13 cellular contexts compared by ENCODE assay signal in the genomic region with DNA sequence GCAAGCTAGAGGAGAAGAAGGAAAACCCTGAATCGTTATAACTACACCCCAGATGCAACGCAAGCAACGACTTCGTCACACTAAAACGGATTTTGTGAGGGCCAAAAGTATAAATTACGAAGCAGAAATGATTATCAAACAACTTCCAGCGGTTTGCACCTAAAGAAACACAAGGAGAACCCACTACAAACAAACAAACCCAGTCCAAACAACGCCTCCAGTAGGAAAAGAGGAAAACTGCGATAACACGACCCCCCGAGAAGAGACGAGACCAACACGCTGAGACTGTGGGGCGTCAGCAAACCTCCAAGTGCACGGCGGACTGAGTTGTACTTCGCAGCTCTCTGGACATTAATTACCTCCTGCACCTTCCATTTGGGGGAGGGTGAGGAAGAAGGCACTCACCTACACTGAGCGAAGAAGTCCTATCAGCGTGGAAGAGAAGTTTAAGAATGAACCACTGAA. TPM values are rescaled to one million over a fixed set of nuclear protein-coding genes. Genes with fewer than 3 reads are reported as not detected.
DNase-seq lines count a peak whose midpoint lies in the region; ATAC-seq and TF ChIP-seq lines count a peak whose summit lies in the region.
"Had no signal": no experiment of that assay in that cellular context is flagged by ENCODE, and none has a peak within 500 bp of the region (broad histone marks: within the 10 kb centered on the region; RNA-seq: fewer than 3 reads in every experiment).

A gene (plus strand): TSS at position 51 of the 465 bp plus-strand sequence. CDS start 879 bp downstream, outside the sequence.

- H3K36me3 ChIP-seq in HUES64 (ENCODE audit: insufficient read depth, low read length), result no peaks in the 10 kb centered on the region
- H3K36me3 ChIP-seq in duodenal mucosa (ENCODE audit: control insufficient read depth in 1 of 2, insufficient read depth in 2 of 2, low read length in 2 of 2), result peaks cover 11 to 18% of the 10 kb centered on the region in 2 donors
- no peaks in the 10 kb centered on the region for H3K36me3 ChIP-seq in lung (ENCODE audit: control insufficient read depth in 2 of 2, insufficient read depth in 2 of 2, low read length in 2 of 2)
- H3K36me3 ChIP-seq in stomach smooth muscle (ENCODE audit: control insufficient read depth in 2 of 2, insufficient read depth in 2 of 2, low read length in 2 of 2), result no peaks in the 10 kb centered on the region
- H3K36me3 ChIP-seq: prostate gland had no signal

- TF ChIP-seq CTCF in lung (IDR thresholded peaks at IDR 0.05; ENCODE audit: control extremely low read depth, extremely low read depth), result no peak

- no peak for DNase-seq in lung (ENCODE audit: low spot score)
- no peak for DNase-seq in NCI-H2227 (lab: John Stamatoyannopoulos, UW; ENCODE audit: unreplicated experiment)
- no peak for DNase-seq in posterior cingulate gyrus
- no peak for DNase-seq in SIG-M5 treated with dmso at 0.1 percent for 504 hours (lab: John Stamatoyannopoulos, UW; ENCODE audit: unreplicated experiment)
- DNase-seq: activated CD8-positive, alpha-beta memory T cell treated with anti-CD3 and anti-CD28 coated beads, Interleukin-2, amount 10 ng/mL, durations not matched to agents 7 days and 5 days; anterior cingulate cortex; NCI-H526 had no signal

- H3K4me1 ChIP-seq in HUES64 (ENCODE audit: insufficient read depth, low read length) (peaks cover 40% of the 10 kb centered on the region), duodenal mucosa (ENCODE audit: control insufficient read depth in 1 of 2, insufficient read depth in 2 of 2, low read length in 2 of 2) (no peaks in the 10 kb centered on the region), lung (ENCODE audit: control insufficient read depth in 2 of 2, insufficient read depth in 2 of 2, low read length in 2 of 2) (peaks cover 0 to 2% of the 10 kb centered on the region in 2 donors), stomach smooth muscle (ENCODE audit: control insufficient read depth, insufficient read depth, low read length) (peaks cover 3% of the 10 kb centered on the region)
- H3K4me1 ChIP-seq: prostate gland had no signal

- ATAC-seq in lung (ENCODE audit: insufficient read depth, low FRiP score) (no peak), HG02642 (IDR thresholded peaks at IDR 0.05; ENCODE audit: poor library complexity, unreplicated experiment) (no peak)
- ATAC-seq: activated CD8-positive, alpha-beta memory T cell treated with anti-CD3 and anti-CD28 coated beads, Interleukin-2, amount 10 ng/mL, durations not matched to agents 7 days and 5 days had no signal

- no peak within 1 kb of the TSS for H3K9ac ChIP-seq in HUES64 (ENCODE audit: low read depth, low read length)
- H3K9ac ChIP-seq in duodenal mucosa (ENCODE audit: low read depth in 1 of 2, low read length in 2 of 2), result peak within 1 kb of the TSS; percentile 48 to 64
- H3K9ac ChIP-seq in stomach smooth muscle (ENCODE audit: low read length in 2 of 2), result peak within 1 kb of the TSS in 1 of 2 donors; percentile 58

- H3K4me3 ChIP-seq in HUES64 (ENCODE audit: low read length) (peak within 1 kb of the TSS; percentile 67), duodenal mucosa (ENCODE audit: low read depth in 1 of 2, low read length in 2 of 2) (peak within 1 kb of the TSS; percentile 65 to 70), lung (peak within 1 kb of the TSS; percentile 8), stomach smooth muscle (ENCODE audit: low read length in 2 of 2) (peak within 1 kb of the TSS; percentile 69 to 74)
- H3K4me3 ChIP-seq: prostate gland had no signal

- no peaks in the 10 kb centered on the region for H3K9me3 ChIP-seq in HUES64 (ENCODE audit: insufficient read depth, low read depth, low read length)
- H3K9me3 ChIP-seq in duodenal mucosa (ENCODE audit: control insufficient read depth in 1 of 2, low read length in 2 of 2), result peaks cover 0 to 9% of the 10 kb centered on the region in 2 donors
- peaks cover 0 to 6% of the 10 kb centered on the region in 2 donors for H3K9me3 ChIP-seq in lung (ENCODE audit: control insufficient read depth in 2 of 2, insufficient read depth in 1 of 2, low read length in 1 of 2)
- H3K9me3 ChIP-seq in stomach smooth muscle (ENCODE audit: control insufficient read depth in 2 of 2, low read length in 2 of 2), result peaks cover 0 to 4% of the 10 kb centered on the region in 2 donors
- H3K9me3 ChIP-seq: prostate gland had no signal

- intact Hi-C loops in posterior cingulate gyrus (cut with DNase I), result no loop called here

- H3K27ac ChIP-seq in HUES64 (ENCODE audit: low read depth, low read length) (no peak within 1 kb of the TSS), duodenal mucosa (ENCODE audit: low read depth, low read length) (peak within 1 kb of the TSS; percentile 76), lung (ENCODE audit: low read depth in 1 of 2, low read length in 1 of 2) (no peak within 1 kb of the TSS), stomach smooth muscle (ENCODE audit: low read length) (peak within 1 kb of the TSS; percentile 25)
- H3K27ac ChIP-seq: prostate gland had no signal

- WGBS in HUES64, result under 1% methylated on average over 17 of the region's 19 CpGs
- WGBS in lung, 2 donors, result 83 to 88% methylated on average over 19 of the region's 19 CpGs

- H3K27me3 ChIP-seq in HUES64 (ENCODE audit: insufficient read depth, low read length) (peaks cover 85% of the 10 kb centered on the region), duodenal mucosa (ENCODE audit: control insufficient read depth in 1 of 2, insufficient read depth in 2 of 2, low read length in 2 of 2) (no peaks in the 10 kb centered on the region), lung (ENCODE audit: control insufficient read depth, insufficient read depth) (no peaks in the 10 kb centered on the region), stomach smooth muscle (ENCODE audit: control insufficient read depth in 1 of 2, insufficient read depth in 2 of 2, low read length in 2 of 2) (peaks cover 0 to 8% of the 10 kb centered on the region in 2 donors)

RNA-seq across cellular contexts. Expression of the gene that starts here (rescaled TPM):
- 0.80 TPM for polyA plus RNA-seq in HUES64 (2013, experiment 1 of 2)
- polyA plus RNA-seq in HUES64 (2013, experiment 2 of 2), result 1.7 TPM
- under 1 TPM in 1 of 2 donors, not detected in 1; 0.09 TPM for total RNA-seq in lung
- under 1 TPM; 0.01 to 0.04 TPM for polyA plus RNA-seq in lung
- total RNA-seq: activated CD8-positive, alpha-beta memory T cell treated with anti-CD3 and anti-CD28 coated beads, Interleukin-2, amount 10 ng/mL, durations not matched to agents 7 days and 5 days; T-helper 1 cell treated with Interleukin-12 subunit alpha and Interleukin-12 subunit beta and Interleukin-4 antibody, amounts not matched to agents 30 ng/mL and 1 ng/mL, for 36 hours had no signal

Comparison
In these comparisons a context has a peak if more than half of its experiments do, and no peak if none do; other contexts are left out.
1. H3K27ac ChIP-seq: peak in duodenal mucosa (single experiment) and stomach smooth muscle (single experiment); none in HUES64 (single experiment) and lung (0 of 2).
2. H3K4me3 ChIP-seq: peak in every context shown above with its lines; median percentile 72 in stomach smooth muscle; 68 in duodenal mucosa; 67 in HUES64; 8 in lung.